In the genomic region with DNA sequence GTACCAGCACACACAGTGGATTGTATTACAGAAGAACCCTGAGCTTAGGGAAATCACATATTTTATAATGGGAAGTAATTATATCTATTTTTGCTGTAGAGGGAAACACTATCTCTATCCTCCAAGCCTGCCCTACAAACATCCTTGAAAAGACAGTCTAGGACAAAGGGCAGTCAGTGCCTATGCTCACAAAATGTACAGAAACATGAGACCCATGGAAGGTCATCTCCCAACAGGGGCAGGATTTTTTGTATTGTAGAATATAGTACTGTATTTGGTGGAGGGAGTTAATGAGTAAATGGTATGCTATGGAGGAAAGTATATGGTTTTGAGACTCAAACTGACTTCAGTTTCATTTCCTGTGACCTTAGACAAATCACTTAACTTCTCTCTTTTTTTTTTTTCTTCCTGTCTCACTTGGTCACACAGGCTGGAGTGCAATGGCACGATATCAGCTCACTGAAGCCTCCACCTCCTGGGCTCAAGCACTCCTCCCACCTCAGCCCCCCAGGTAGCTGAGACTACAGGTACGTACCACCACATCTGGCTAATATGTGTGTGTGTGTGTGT, we compare ENCODE assay signal across 12 cellular contexts. TPM values are rescaled to one million over a fixed set of nuclear protein-coding genes. Genes with fewer than 3 reads are reported as not detected.
A peak's percentile ranks its signal among the peaks of the same experiment; 100 is the strongest.
DNase-seq lines count a peak whose midpoint lies in the region; ATAC-seq, FAIRE-seq and TF ChIP-seq lines count a peak whose summit lies in the region.
"Had no signal": no experiment of that assay in that cellular context is flagged by ENCODE, and none has a peak within 500 bp of the region (broad histone marks: within the 10 kb centered on the region; RNA-seq: fewer than 3 reads in every experiment).

No MANE protein-coding gene starts in this region.

- H4K5ac ChIP-seq in H9 (ENCODE audit: insufficient read length, low read depth, low read length): no peak overlapping the region

- no peak overlapping the region for H3K23ac ChIP-seq in H9 (ENCODE audit: insufficient read length, low read depth, low read length)

- no CpG with 5 or more reads among the region's 2 CpGs for WGBS in H9 (ENCODE audit: extremely low coverage, insufficient read length, low lambda C conversion rate)

- no peaks in the 10 kb centered on the region for H3K36me3 Mint-ChIP-seq in activated naive CD8-positive, alpha-beta T cell
- H3K36me3 Mint-ChIP-seq in T-helper 2 cell treated with Interferon-gamma antibody and Interleukin-4, amounts not matched to agents 5 μg/mL and 100 μg/mL, for 36 hours (ENCODE audit: low read depth): no peaks in the 10 kb centered on the region
- no peaks in the 10 kb centered on the region; a peak in 2 of 7 replicates for H3K36me3 Mint-ChIP-seq in H9 (ENCODE audit: insufficient read depth in 1 of 3, low read depth in 3 of 3)

- H3K79me1 ChIP-seq in H9 (ENCODE audit: insufficient read depth, low read depth, low read length, poor library complexity, severe bottlenecking): no peaks in the 10 kb centered on the region

- no peak overlapping the region for H2BK12ac ChIP-seq in H9 (ENCODE audit: insufficient read length, low read depth, low read length)

- intact Hi-C loops in head of caudate nucleus (cut with DNase I): no loop called here

- peak overlapping the region; percentile 17 for H3K4me3 Mint-ChIP-seq in activated naive CD8-positive, alpha-beta T cell
- no peak overlapping the region for H3K4me3 Mint-ChIP-seq in T-helper 2 cell treated with Interferon-gamma antibody and Interleukin-4, amounts not matched to agents 5 μg/mL and 100 μg/mL, for 36 hours
- no peak overlapping the region for H3K4me3 Mint-ChIP-seq in H9

- H4K8ac ChIP-seq in H9 (replicated peaks; ENCODE audit: insufficient read length, low read depth, low read length): no peak overlapping the region

- H3K4me1 Mint-ChIP-seq in activated naive CD8-positive, alpha-beta T cell (ENCODE audit: low read depth): peaks cover 25% of the 10 kb centered on the region
- H3K4me1 Mint-ChIP-seq in T-helper 2 cell treated with Interferon-gamma antibody and Interleukin-4, amounts not matched to agents 5 μg/mL and 100 μg/mL, for 36 hours (ENCODE audit: low read depth): peaks cover 23% of the 10 kb centered on the region
- peaks cover 11 to 12% of the 10 kb centered on the region in 2 experiments for H3K4me1 Mint-ChIP-seq in H9

- H4K91ac ChIP-seq in H9 (ENCODE audit: insufficient read length, low read depth, low read length): no peak overlapping the region

- no peaks in the 10 kb centered on the region for H3K27me3 ChIP-seq in H9 (ENCODE audit: insufficient read depth, low read length)
- H3K27me3 ChIP-seq: tibial nerve had no signal

- TF ChIP-seq CTCF in H9 (conservative IDR thresholded peaks at IDR 0.05): no peak

- peak; percentile 94 for FAIRE-seq in GM18507 (lab: Jason Lieb, UNC)
- FAIRE-seq: G401.6 had no signal

- H3K27me3 Mint-ChIP-seq in activated naive CD8-positive, alpha-beta T cell: no peaks in the 10 kb centered on the region
- no peaks in the 10 kb centered on the region for H3K27me3 Mint-ChIP-seq in T-helper 2 cell treated with Interferon-gamma antibody and Interleukin-4, amounts not matched to agents 5 μg/mL and 100 μg/mL, for 36 hours (ENCODE audit: low read depth)
- peaks cover 75% of the 10 kb centered on the region for H3K27me3 Mint-ChIP-seq in H9 (ENCODE audit: low read depth)

- no peak overlapping the region for H3K18ac ChIP-seq in H9 (ENCODE audit: insufficient read length, low read depth, low read length)

- H3K14ac ChIP-seq in H9 (ENCODE audit: insufficient read depth, low read length): no peak overlapping the region

- H3K9me3 Mint-ChIP-seq in activated naive CD8-positive, alpha-beta T cell (ENCODE audit: low read depth): no peaks in the 10 kb centered on the region
- H3K9me3 Mint-ChIP-seq in T-helper 2 cell treated with Interferon-gamma antibody and Interleukin-4, amounts not matched to agents 5 μg/mL and 100 μg/mL, for 36 hours: no peaks in the 10 kb centered on the region
- H3K9me3 Mint-ChIP-seq in H9: no peaks in the 10 kb centered on the region; a peak in 1 of 5 replicates

- no peak overlapping the region for H2AK5ac ChIP-seq in H9 (ENCODE audit: insufficient read length, low read length)

- H3K9ac ChIP-seq in H9 (ENCODE audit: extremely low read depth, insufficient read length, low read length): no peak overlapping the region

- no peak overlapping the region for H3K4me2 ChIP-seq in H9 (ENCODE audit: insufficient read depth, insufficient read length, low read length)

- H3K9me3 ChIP-seq in H9 (ENCODE audit: control insufficient read depth, low read depth, low read length): no peaks in the 10 kb centered on the region
- H3K9me3 ChIP-seq: tibial nerve had no signal

- no peak overlapping the region for H3K56ac ChIP-seq in H9 (ENCODE audit: insufficient read length, low read depth, low read length)

- H2BK15ac ChIP-seq in H9 (ENCODE audit: low read depth, low read length): no peak overlapping the region

- no peak overlapping the region for H2BK120ac ChIP-seq in H9 (ENCODE audit: low read depth, low read length, poor library complexity, severe bottlenecking)

- H3K27ac Mint-ChIP-seq in activated naive CD8-positive, alpha-beta T cell: no peak overlapping the region
- no peak overlapping the region for H3K27ac Mint-ChIP-seq in T-helper 2 cell treated with Interferon-gamma antibody and Interleukin-4, amounts not matched to agents 5 μg/mL and 100 μg/mL, for 36 hours
- peak overlapping the region in 1 of 3 experiments; percentile 33; a peak in 1 of 7 replicates for H3K27ac Mint-ChIP-seq in H9

- DNase-seq in GM18507 (ENCODE audit: extremely low spot score, insufficient read length, low read depth) (peak; percentile 33), H9 (no peak), head of caudate nucleus (no peak), OCI-M2 (lab: John Stamatoyannopoulos, UW; ENCODE audit: unreplicated experiment) (no peak)
- DNase-seq in T-helper 2 cell treated with Interferon-gamma antibody and Interleukin-4, amounts not matched to agents 5 μg/mL and 100 μg/mL, for 36 hours (ENCODE audit: low spot score): no peak
- DNase-seq: NCI-H1048 had no signal

- H4K20me1 ChIP-seq in H9 (ENCODE audit: control insufficient read depth, insufficient read depth, insufficient read length): no peaks in the 10 kb centered on the region

- H2BK20ac ChIP-seq in H9 (ENCODE audit: low read depth, low read length, poor library complexity, severe bottlenecking): no peak overlapping the region

- H3K23me2 ChIP-seq in H9 (ENCODE audit: insufficient read length, low read depth, low read length, poor library complexity, severe bottlenecking): peaks cover under 1% of the 10 kb centered on the region

- ATAC-seq in GM21423 (IDR thresholded peaks at IDR 0.05; ENCODE audit: unreplicated experiment) (peak; percentile 84), HG03342 (IDR thresholded peaks at IDR 0.05; ENCODE audit: unreplicated experiment) (peak; percentile 89)
- ATAC-seq: sciatic nerve had no signal

- no peaks in the 10 kb centered on the region for H3K79me2 ChIP-seq in H9 (ENCODE audit: insufficient read depth, low read length)

- H2BK5ac ChIP-seq in H9 (ENCODE audit: insufficient read length, low read length): no peak overlapping the region

- H3T11ph ChIP-seq in H9 (ENCODE audit: low read length): no peak overlapping the region

- no peak overlapping the region for H2AFZ ChIP-seq in H9 (ENCODE audit: low read length)

- no peak overlapping the region for H3K4ac ChIP-seq in H9 (ENCODE audit: low read depth, low read length)

- no peaks in the 10 kb centered on the region; the same call in 1 of the 2 replicates for H3K4me1 ChIP-seq in H9 (ENCODE audit: insufficient read depth, low read length)

- H3K27ac ChIP-seq in H9 (ENCODE audit: insufficient read length, low read depth, low read length): no peak overlapping the region
- H3K27ac ChIP-seq: tibial nerve had no signal

RNA-seq across cellular contexts. Expression of a gene that starts 5.8 kb away (rescaled TPM):
- 33.6 and 35.7 TPM in 2 replicates for total RNA-seq in H9 (2021)
